Comparison of ENCODE assay signal across 8 cellular contexts in the genomic region with DNA sequence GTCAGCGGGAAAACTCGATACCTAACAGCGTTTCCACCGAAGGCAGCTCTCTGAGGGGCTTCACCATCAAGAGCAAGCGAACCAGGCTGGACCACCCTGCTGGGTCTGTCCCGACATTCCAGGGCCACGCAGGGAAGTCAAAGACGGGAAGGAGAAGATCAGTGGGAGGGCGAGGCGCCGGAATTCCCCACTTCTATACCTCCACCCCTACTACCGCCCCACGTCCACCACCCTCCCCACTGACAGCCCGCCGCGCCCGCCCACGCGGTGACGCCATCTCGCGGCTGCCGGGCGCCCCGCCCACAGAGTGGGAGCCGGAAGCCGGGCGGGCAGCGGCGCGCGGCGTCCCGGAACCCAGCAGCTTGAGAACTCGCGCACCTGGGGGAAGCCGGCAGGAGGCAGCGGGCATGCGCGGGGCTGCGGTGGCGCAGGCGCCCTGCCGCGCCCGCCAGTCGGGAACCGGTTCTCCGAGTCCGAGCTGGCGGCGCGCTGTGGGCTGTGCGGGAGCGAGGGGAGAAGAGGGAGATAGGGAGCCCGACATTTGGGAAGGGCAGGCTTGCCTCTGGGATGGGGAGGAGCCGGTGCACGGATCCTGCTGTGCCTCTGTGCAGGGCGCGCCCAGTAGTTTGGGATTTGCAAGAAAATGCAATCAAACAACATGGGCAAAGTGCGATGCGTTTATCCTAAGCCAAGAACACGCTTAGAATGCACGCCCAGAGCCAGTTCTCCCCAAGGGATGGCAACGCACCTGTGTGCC. TPM values are rescaled to one million over a fixed set of nuclear protein-coding genes. Genes with fewer than 3 reads are reported as not detected.
DNase-seq lines count a peak whose midpoint lies in the region; ATAC-seq and TF ChIP-seq lines count a peak whose summit lies in the region.

No MANE protein-coding gene starts in this region.

- H3K9me3 ChIP-seq in PC-3 (ENCODE audit: low read length) (no peaks in the 10 kb centered on the region), muscle layer of duodenum (ENCODE audit: control insufficient read depth in 1 of 2, low read length in 2 of 2) (no peaks in the 10 kb centered on the region)

- H2AFZ ChIP-seq in PC-3 (ENCODE audit: low read length) = peak overlapping the region; percentile 95

- 0 out of 2 replicates have a peak, but pooled peaks cover under 1% of the 10 kb centered on the region for H4K20me1 ChIP-seq in PC-3 (ENCODE audit: low read length)

- H3K79me2 ChIP-seq in PC-3 (ENCODE audit: low read length) = peaks cover 31% of the 10 kb centered on the region

- CTCF ChIA-PET in PC-3 (lab: Charles Lee) = interaction anchor here (1.1 kb wide), 1 partner anchor 70 kb away, joined by 5 read pairs; no protein-coding TSS in a partner anchor

- H3K27ac ChIP-seq in PC-3 (ENCODE audit: low read length) = peak overlapping the region; percentile 17
- H3K27ac ChIP-seq in muscle layer of duodenum (ENCODE audit: low read length) = peak overlapping the region; percentile 94

- H3K9me2 ChIP-seq in PC-3 (replicated peaks; ENCODE audit: low read length) = no peaks in the 10 kb centered on the region

- intact Hi-C loops in PC-3 (cut with micrococcal nuclease) = loop anchor here (5.0 kb wide), 2 partner anchors 290 to 400 kb away; no protein-coding TSS in a partner anchor

- H3K9me3 Mint-ChIP-seq in IgD-negative memory B cell = peaks cover 0 to 2% (median 2%) of the 10 kb centered on the region in 3 donors
- H3K9me3 Mint-ChIP-seq in activated T-cell treated with anti-CD3 and anti-CD28 coated beads, Interleukin-2, amount 50 U/mL, for 4 hours = no peaks in the 10 kb centered on the region

- no peaks in the 10 kb centered on the region for H3K27me3 Mint-ChIP-seq in IgD-negative memory B cell
- no peaks in the 10 kb centered on the region for H3K27me3 Mint-ChIP-seq in activated T-cell treated with anti-CD3 and anti-CD28 coated beads, Interleukin-2, amount 50 U/mL, for 4 hours (ENCODE audit: low read depth)

- peaks cover 2% of the 10 kb centered on the region for H3K36me3 Mint-ChIP-seq in IgD-negative memory B cell
- no peaks in the 10 kb centered on the region for H3K36me3 Mint-ChIP-seq in activated T-cell treated with anti-CD3 and anti-CD28 coated beads, Interleukin-2, amount 50 U/mL, for 4 hours (ENCODE audit: insufficient read depth)

- H3K4me1 Mint-ChIP-seq in IgD-negative memory B cell = peaks cover 23 to 38% (median 29%) of the 10 kb centered on the region in 3 donors
- peaks cover 31% of the 10 kb centered on the region for H3K4me1 Mint-ChIP-seq in activated T-cell treated with anti-CD3 and anti-CD28 coated beads, Interleukin-2, amount 50 U/mL, for 4 hours (ENCODE audit: low read depth)

- H3K4me1 ChIP-seq in PC-3 (ENCODE audit: insufficient read depth, low read length) (peaks cover 5% of the 10 kb centered on the region; the same call in 1 of the 2 replicates), muscle layer of duodenum (ENCODE audit: control insufficient read depth in 1 of 2, insufficient read depth in 2 of 2, low read length in 2 of 2) (peaks cover 16 to 22% of the 10 kb centered on the region in 2 donors)

- no peaks in the 10 kb centered on the region for H3F3A ChIP-seq in PC-3 (ENCODE audit: low read length, unreplicated experiment)

- H3K27ac Mint-ChIP-seq in IgD-negative memory B cell = peak overlapping the region; percentile 90 to 95 (median 95)

- H3K27me3 ChIP-seq in PC-3 (ENCODE audit: low read length) (no peaks in the 10 kb centered on the region), muscle layer of duodenum (ENCODE audit: low read depth, low read length) (no peaks in the 10 kb centered on the region)

- H3K4me3 ChIP-seq in PC-3 (ENCODE audit: low read length) (peak overlapping the region; percentile 80), muscle layer of duodenum (ENCODE audit: low read depth in 1 of 2, low read length in 2 of 2) (peak overlapping the region; percentile 75 to 83)

- no peaks in the 10 kb centered on the region for H3K36me3 ChIP-seq in PC-3 (ENCODE audit: low read depth, low read length)
- no peaks in the 10 kb centered on the region for H3K36me3 ChIP-seq in muscle layer of duodenum (ENCODE audit: control insufficient read depth in 1 of 2, insufficient read depth in 2 of 2, low read length in 2 of 2)

- peak overlapping the region; percentile 83 for H3K9ac ChIP-seq in PC-3 (ENCODE audit: low read length)

- peak; percentile 98 for DNase-seq in DMS53 (lab: John Stamatoyannopoulos, UW)
- peak; percentile 83 for DNase-seq in PC-3
- DNase-seq in activated T-cell treated with anti-CD3 and anti-CD28 coated beads, Interleukin-2, amount 50 U/mL, for 4 hours = peak; percentile 94
- DNase-seq in stimulated activated CD8-positive, alpha-beta memory T cell treated with anti-CD3 and anti-CD28 coated beads, Interleukin-7, amount 100 ng/mL, for 1 hour (ENCODE audit: low read depth in 2 of 2) = peak; percentile 86 to 89

- TF ChIP-seq CTCF in PC-3 (conservative IDR thresholded peaks at IDR 0.05; ENCODE audit: low read depth, low read length) = no peak

- BruUV-seq in PC-3 (replicated peaks; lab: Mats Ljungman, UMichigan) = TSS peak; percentile 41

- H3K4me3 Mint-ChIP-seq in IgD-negative memory B cell = peak overlapping the region; percentile 88 to 92 (median 90)
- peak overlapping the region; percentile 90 for H3K4me3 Mint-ChIP-seq in activated T-cell treated with anti-CD3 and anti-CD28 coated beads, Interleukin-2, amount 50 U/mL, for 4 hours

- ATAC-seq in GM21576 (IDR thresholded peaks at IDR 0.05; ENCODE audit: unreplicated experiment) (peak; percentile 43), PC-3 (peak; percentile 60), esophagus mucosa (peak; percentile 90)
- ATAC-seq in activated T-cell treated with anti-CD3 and anti-CD28 coated beads, Interleukin-2, amount 50 U/mL, for 4 hours = peak; percentile 62 to 64

- H3K4me2 ChIP-seq in PC-3 (ENCODE audit: low read length) = peak overlapping the region; percentile 92

- POLR2A ChIA-PET in PC-3 (lab: Charles Lee; ENCODE audit: unreplicated experiment) = interaction anchor here (0.6 kb wide), 1 partner anchor 515 kb away, joined by 3 read pairs; no protein-coding TSS in a partner anchor

RNA-seq across cellular contexts. Expression of gene STIM2, which starts 3.2 kb away (rescaled TPM):
- 22.4 TPM for polyA plus RNA-seq in IgD-negative memory B cell
- total RNA-seq in PC-3 (2014; rRNA removed) (15.5 and 16.9 TPM in 2 replicates), esophagus mucosa (7.1 TPM)
- total RNA-seq in activated T-cell treated with anti-CD3 and anti-CD28 coated beads, Interleukin-2, amount 50 U/mL, for 4 hours = 10 to 100 TPM; 26.9 to 30.7 (median 29.8) TPM

Comparison
In these comparisons a context has a peak if more than half of its experiments do, and no peak if none do; other contexts are left out.
1. Peak in every context shown above with its lines: DNase-seq, ATAC-seq, H3K4me3 ChIP-seq and H3K27ac ChIP-seq.